20 cellular contexts compared by ENCODE assay signal in genomic region chrX:103666202-103667107, GRCh38. TPM values are rescaled to one million over a fixed set of nuclear protein-coding genes. Genes with fewer than 3 reads are reported as not detected.
DNase-seq lines count a peak whose midpoint lies in the region; ATAC-seq and TF ChIP-seq lines count a peak whose summit lies in the region.
"Had no signal": no experiment of that assay in that cellular context is flagged by ENCODE, and none has a peak within 500 bp of the region (broad histone marks: within the 10 kb centered on the region; RNA-seq: fewer than 3 reads in every experiment).

No MANE protein-coding gene starts in this region.

- H3K9ac ChIP-seq in mammary epithelial cell (ENCODE audit: insufficient read depth, low read length): no peak overlapping the region
- no peak overlapping the region for H3K9ac ChIP-seq in SK-N-SH

- H3K9me3 ChIP-seq in mammary epithelial cell (replicated peaks; ENCODE audit: insufficient read depth, low read length) (no peaks in the 10 kb centered on the region), SK-N-SH (no peaks in the 10 kb centered on the region), esophagus muscularis mucosa (no peaks in the 10 kb centered on the region)
- H3K9me3 ChIP-seq: SJCRH30 had no signal

- no peaks in the 10 kb centered on the region for H4K20me1 ChIP-seq in mammary epithelial cell (ENCODE audit: insufficient read depth, low read length)
- no peaks in the 10 kb centered on the region for H4K20me1 ChIP-seq in SK-N-SH (ENCODE audit: insufficient read depth)

- in situ Hi-C loops in mammary epithelial cell (cut with MboI; ENCODE audit: low sequenced_read_pairs in 2 of 2): no loop called here

- no peaks in the 10 kb centered on the region for H3K9me2 ChIP-seq in SK-N-SH

- WGBS in mammary epithelial cell (ENCODE audit: low coverage, missing lambda C conversion rate): 90% methylated on average over 3 of the region's 3 CpGs
- WGBS in SK-N-SH (ENCODE audit: low lambda C conversion rate): 57% methylated on average over 3 of the region's 3 CpGs
- 82% methylated on average over 1 of the region's 3 CpGs for WGBS in esophagus muscularis mucosa

- H3K4me2 ChIP-seq in mammary epithelial cell (ENCODE audit: insufficient read depth, low read depth, low read length) (no peak overlapping the region), SK-N-SH (no peak overlapping the region)

- peaks cover 62% of the 10 kb centered on the region for H3K27me3 Mint-ChIP-seq in MCF 10A (ENCODE audit: insufficient read depth, unreplicated experiment)

- H3K27ac Mint-ChIP-seq in MCF 10A (ENCODE audit: low read depth, unreplicated experiment): no peak overlapping the region
- H3K27ac Mint-ChIP-seq: CD4-positive, alpha-beta memory T cell had no signal

- H3K4me1 Mint-ChIP-seq in MCF 10A (ENCODE audit: insufficient read depth, unreplicated experiment): no peaks in the 10 kb centered on the region

- H3K27ac ChIP-seq in mammary epithelial cell (ENCODE audit: insufficient read depth, low read depth, low read length) (no peak overlapping the region), SK-N-SH (ENCODE audit: low read depth in 2 of 2, low read length in 1 of 2) (no peak overlapping the region), foreskin keratinocyte (no peak overlapping the region), esophagus muscularis mucosa (replicated peaks in 1 of 4) (no peak overlapping the region)
- H3K27ac ChIP-seq: SJCRH30 had no signal

- H3K36me3 ChIP-seq in mammary epithelial cell (ENCODE audit: insufficient read depth, low read length) (no peaks in the 10 kb centered on the region), SK-N-SH (replicated peaks in 1 of 2; ENCODE audit: control insufficient read depth in 1 of 2, insufficient read depth in 2 of 2, low read length in 1 of 2) (no peaks in the 10 kb centered on the region), esophagus muscularis mucosa (no peaks in the 10 kb centered on the region)
- H3K36me3 ChIP-seq: SJCRH30 had no signal

- peaks cover 4% of the 10 kb centered on the region for H3F3A ChIP-seq in SK-N-SH (replicated peaks; ENCODE audit: insufficient read depth)

- POLR2A ChIA-PET in MCF 10A (lab: Yijun Ruan, JAX) (interaction anchor here (0.6 to 1.2 kb wide), 3 partner anchors 8 to 398 kb away, joined by 3 to 4 read pairs (median 3); no protein-coding TSS in a partner anchor), SK-N-SH (lab: Yijun Ruan, JAX) (no interaction called here)

- dilution Hi-C loops in mammary epithelial cell (cut with HindIII; ENCODE audit: low sequenced_read_pairs): no loop called here

- no peaks in the 10 kb centered on the region for H3K36me3 Mint-ChIP-seq in MCF 10A (ENCODE audit: insufficient read depth, unreplicated experiment)
- H3K36me3 Mint-ChIP-seq: CD4-positive, alpha-beta memory T cell had no signal

- H3K27me3 ChIP-seq in mammary epithelial cell (ENCODE audit: insufficient read depth, low read length) (no peaks in the 10 kb centered on the region), SK-N-SH (ENCODE audit: insufficient read depth) (peaks cover 12% of the 10 kb centered on the region; the same call in 1 of the 2 replicates), foreskin keratinocyte (no peaks in the 10 kb centered on the region), esophagus muscularis mucosa (peaks cover 0 to 1% (median 0%) of the 10 kb centered on the region in 4 donors)
- H3K27me3 ChIP-seq: SJCRH30 had no signal

- TF ChIP-seq POLR2A in esophagus muscularis mucosa (IDR thresholded peaks at IDR 0.05; ENCODE audit: low read depth): no peak

- TF ChIP-seq CTCF in mammary epithelial cell (conservative IDR thresholded peaks at IDR 0.05 in 1 of 2, IDR thresholded peaks at IDR 0.05 in 1 of 2; ENCODE audit: extremely low read depth in 1 of 2, insufficient read depth in 1 of 2, low read depth in 1 of 2, low read length in 2 of 2) (no peak), MCF 10A (IDR thresholded peaks at IDR 0.05; ENCODE audit: unreplicated experiment) (no peak), SK-N-SH (IDR thresholded peaks at IDR 0.05) (no peak), foreskin keratinocyte (conservative IDR thresholded peaks at IDR 0.05) (no peak), esophagus muscularis mucosa (IDR thresholded peaks at IDR 0.05) (no peak)

- no peaks in the 10 kb centered on the region for H3K79me2 ChIP-seq in mammary epithelial cell (ENCODE audit: insufficient read depth, low read length)
- no peaks in the 10 kb centered on the region for H3K79me2 ChIP-seq in SK-N-SH (ENCODE audit: insufficient read depth)

- TF ChIP-seq EP300 in SK-N-SH (IDR thresholded peaks at IDR 0.05; ENCODE audit: borderline replicate concordance in 1 of 2, low read depth in 1 of 2, low read length in 1 of 2) (no peak), esophagus muscularis mucosa (IDR thresholded peaks at IDR 0.05) (no peak)

- intact Hi-C loops in mammary epithelial cell (cut with micrococcal nuclease) (loop anchor here (5.0 kb wide), 1 partner anchor 34 kb away; no protein-coding TSS in a partner anchor), MCF 10A (cut with micrococcal nuclease) (no loop called here), cardiac septum (cut with DNase I) (no loop called here), esophagus muscularis mucosa (cut with DNase I) (no loop called here)

- BruUV-seq in mammary epithelial cell (replicated peaks; lab: Mats Ljungman, UMichigan): no TSS peak
- BruUV-seq in MCF 10A (replicated peaks; lab: Mats Ljungman, UMichigan): no TSS peak

- H3K4me1 ChIP-seq in mammary epithelial cell (ENCODE audit: insufficient read depth, low read length): no peaks in the 10 kb centered on the region
- H3K4me1 ChIP-seq in SK-N-SH (ENCODE audit: control insufficient read depth in 1 of 2, insufficient read depth in 2 of 2, low read depth in 1 of 2, low read length in 1 of 2): peaks cover 0 to 3% of the 10 kb centered on the region in 2 experiments; a peak in 1 of 4 replicates
- no peaks in the 10 kb centered on the region for H3K4me1 ChIP-seq in foreskin keratinocyte
- no peaks in the 10 kb centered on the region for H3K4me1 ChIP-seq in esophagus muscularis mucosa
- H3K4me1 ChIP-seq: SJCRH30 had no signal

- no peak overlapping the region for H2AFZ ChIP-seq in mammary epithelial cell (ENCODE audit: low read depth, low read length)
- no peak overlapping the region for H2AFZ ChIP-seq in SK-N-SH (ENCODE audit: low read depth)

- no peak for TF ChIP-seq RAD21 in SK-N-SH (IDR thresholded peaks at IDR 0.05; ENCODE audit: low read length)

- H3K4me3 ChIP-seq in mammary epithelial cell (replicated peaks in 1 of 3; ENCODE audit: insufficient read depth in 1 of 3, low read depth in 2 of 3, low read length in 3 of 3) (no peak overlapping the region), SK-N-SH (ENCODE audit: low read depth in 2 of 2, low read length in 1 of 2) (no peak overlapping the region), esophagus muscularis mucosa (no peak overlapping the region)
- H3K4me3 ChIP-seq: SJCRH30 had no signal

- no peak overlapping the region for H3K4me3 Mint-ChIP-seq in MCF 10A (ENCODE audit: unreplicated experiment)
- H3K4me3 Mint-ChIP-seq: CD4-positive, alpha-beta memory T cell had no signal

- ATAC-seq in foreskin keratinocyte: peak; percentile 46
- ATAC-seq: HepG2 had no signal

- peak; percentile 29 for DNase-seq in mammary epithelial cell
- DNase-seq in MCF 10A (ENCODE audit: unreplicated experiment): no peak
- peak; percentile 16 for DNase-seq in SK-N-SH
- DNase-seq in foreskin keratinocyte: no peak
- no peak for DNase-seq in iPS-NIHi11 (ENCODE audit: low spot score)
- DNase-seq in cardiac septum (ENCODE audit: low spot score): no peak
- DNase-seq in T-helper 1 cell: no peak
- no peak for DNase-seq in esophagus muscularis mucosa (ENCODE audit: extremely low spot score)
- DNase-seq: 8988T; CD4-positive, alpha-beta memory T cell; DMS79 treated with DMSO at 0.1 percent for 48 hours; MM.1S; NCI-H1105; NCI-H1694; NCI-H2107; NCI-H345; NCI-H526 treated with DMSO at 0.1 percent for 48 hours; NK-92 treated with Interleukin-12 subunit alpha and Interleukin-12 subunit beta, amount 100 ng/mL, for 24 hours; SJCRH30 had no signal

- CTCF ChIA-PET in mammary epithelial cell (lab: Charles Lee; ENCODE audit: low non-redundant PET) (interaction anchor here (0.8 kb wide), 1 partner anchor 1055 kb away, joined by 7 read pairs; no protein-coding TSS in a partner anchor), MCF 10A (lab: Yijun Ruan, JAX) (interaction anchor here (0.6 to 1.2 kb wide), 5 partner anchors 19 to 178 kb away, joined by 3 to 6 read pairs (median 4); partner anchors contain the start of gene MORF4L2), SK-N-SH (lab: Yijun Ruan, JAX) (interaction anchor here (0.8 to 1.4 kb wide), 2 partner anchors 12 to 37 kb away, joined by 3 to 7 read pairs; partner anchors contain the start of gene TCEAL1)

- H3K9me3 Mint-ChIP-seq in MCF 10A (ENCODE audit: unreplicated experiment): no peaks in the 10 kb centered on the region
- H3K9me3 Mint-ChIP-seq: CD4-positive, alpha-beta memory T cell had no signal

RNA-seq across cellular contexts. Expression of gene MORF4L2, which starts 20.0 kb away (rescaled TPM):
- 100 to 1,000 TPM; 465 to 771 TPM for total RNA-seq in mammary epithelial cell
- polyA plus RNA-seq in mammary epithelial cell: 670 TPM
- polyA minus RNA-seq in mammary epithelial cell: 180 TPM
- 463 and 496 TPM in 2 replicates for total RNA-seq in MCF 10A (2022)
- polyA plus RNA-seq in SK-N-SH (2012; rRNA removed): 221 and 363 TPM in 2 replicates
- 371 and 379 TPM in 2 replicates for polyA plus RNA-seq in SK-N-SH (2012; cell fraction: cytosol; rRNA removed)
- 134 and 267 TPM in 2 replicates for polyA plus RNA-seq in SK-N-SH (2012; cell fraction: nucleus; rRNA removed)
- 375 and 426 TPM in 2 replicates for total RNA-seq in foreskin keratinocyte
- 213 and 226 TPM in 2 replicates for polyA plus RNA-seq in foreskin keratinocyte
- 171 TPM for total RNA-seq in cardiac septum
- total RNA-seq in esophagus muscularis mucosa: 100 to 1,000 TPM; 299 to 400 (median 353) TPM

RNA-seq across cellular contexts. Expression of gene TCEAL1, which starts 37.7 kb away (rescaled TPM):
- total RNA-seq in mammary epithelial cell: 10 to 100 TPM; 13.5 to 32.8 TPM
- polyA plus RNA-seq in mammary epithelial cell: 15.6 TPM
- polyA minus RNA-seq in mammary epithelial cell: not detected
- total RNA-seq in MCF 10A (2022): 5.7 and 8.1 TPM in 2 replicates
- polyA plus RNA-seq in SK-N-SH (2012; rRNA removed): 22.1 and 27.9 TPM in 2 replicates
- polyA plus RNA-seq in SK-N-SH (2012; cell fraction: cytosol; rRNA removed): 29.4 and 33.1 TPM in 2 replicates
- polyA plus RNA-seq in SK-N-SH (2012; cell fraction: nucleus; rRNA removed): 34.1 and 41.4 TPM in 2 replicates
- total RNA-seq in foreskin keratinocyte: 12.6 and 13.4 TPM in 2 replicates
- polyA plus RNA-seq in foreskin keratinocyte: 11.6 and 13.9 TPM in 2 replicates
- total RNA-seq in cardiac septum: 22.1 TPM
- 100 to 1,000 TPM; 192 to 287 (median 217) TPM for total RNA-seq in esophagus muscularis mucosa

RNA-seq across cellular contexts. Expression of gene TMEM31, which starts 44.3 kb away (rescaled TPM):
- not detected for total RNA-seq in mammary epithelial cell
- not detected for polyA plus RNA-seq in mammary epithelial cell
- polyA minus RNA-seq in mammary epithelial cell: not detected
- total RNA-seq in MCF 10A (2022): not detected in 2 replicates
- polyA plus RNA-seq in SK-N-SH (2012; rRNA removed): 0.11 TPM in 1 of 2 replicates, not detected in the other
- polyA plus RNA-seq in SK-N-SH (2012; cell fraction: cytosol; rRNA removed): 0.09 and 0.13 TPM in 2 replicates
- polyA plus RNA-seq in SK-N-SH (2012; cell fraction: nucleus; rRNA removed): 0.39 and 0.53 TPM in 2 replicates
- total RNA-seq in foreskin keratinocyte: not detected in 2 replicates
- not detected in 2 replicates for polyA plus RNA-seq in foreskin keratinocyte
- total RNA-seq in cardiac septum: not detected
- not detected for total RNA-seq in esophagus muscularis mucosa
- total RNA-seq: CD4-positive, alpha-beta memory T cell; HepG2; SJCRH30 had no signal

RNA-seq across cellular contexts. Expression of gene TCEAL3, which starts 58.7 kb away (rescaled TPM):
- total RNA-seq in mammary epithelial cell: 10 to 100 TPM in 1 of 2 donors, 1 to 10 TPM in 1; 9.3 to 41.2 TPM
- polyA plus RNA-seq in mammary epithelial cell: 22.2 TPM
- 28.1 TPM for polyA minus RNA-seq in mammary epithelial cell
- 15.1 and 18.9 TPM in 2 replicates for total RNA-seq in MCF 10A (2022)
- polyA plus RNA-seq in SK-N-SH (2012; rRNA removed): 20.6 and 26.7 TPM in 2 replicates
- polyA plus RNA-seq in SK-N-SH (2012; cell fraction: cytosol; rRNA removed): 34.8 and 52.4 TPM in 2 replicates
- 6.4 TPM in 2 replicates for polyA plus RNA-seq in SK-N-SH (2012; cell fraction: nucleus; rRNA removed)
- 31.7 and 46.4 TPM in 2 replicates for total RNA-seq in foreskin keratinocyte
- 60.8 and 67.7 TPM in 2 replicates for polyA plus RNA-seq in foreskin keratinocyte
- 24.7 TPM for total RNA-seq in cardiac septum
- 100 to 1,000 TPM; 108 to 218 (median 150) TPM for total RNA-seq in esophagus muscularis mucosa

Comparison
In these comparisons a context has a peak if more than half of its experiments do, and no peak if none do; other contexts are left out.
1. DNase-seq: peak in mammary epithelial cell (single experiment) and SK-N-SH (single experiment); none in MCF 10A (single experiment), foreskin keratinocyte (0 of 2), iPS-NIHi11 (single experiment), cardiac septum (single experiment), T-helper 1 cell (0 of 5) and esophagus muscularis mucosa (single experiment).